ENCODE assay signal across 8 cellular contexts in genomic region chr5:31638748-31639418, GRCh38. TPM values are rescaled to one million over a fixed set of nuclear protein-coding genes. Genes with fewer than 3 reads are reported as not detected.
DNase-seq lines count a peak whose midpoint lies in the region; ATAC-seq, FAIRE-seq and TF ChIP-seq lines count a peak whose summit lies in the region.

TSS of gene PDZD2 (plus strand) at chr5:31639131.

- DNase-seq in GM12891 (ENCODE audit: insufficient read length, low spot score) (peak; percentile 76), NCI-H146 (lab: John Stamatoyannopoulos, UW) (peak; percentile 93), T1000 (lab: John Stamatoyannopoulos, UW) (peak; percentile 88), astrocyte of the cerebellum (ENCODE audit: low read depth) (no peak), iPS DF 6.9 (ENCODE audit: low read depth, low spot score) (no peak), skeletal muscle cell (ENCODE audit: low read depth) (peak; percentile 10), NCI-H187 treated with DMSO at 0.1 percent for 48 hours (lab: John Stamatoyannopoulos, UW) (no peak)

- H3K4me1 ChIP-seq in iPS DF 6.9 (ENCODE audit: control insufficient read depth, insufficient read depth, low read length) = 0 out of 2 replicates have a peak, but pooled peaks cover 1% of the 10 kb centered on the region

- H3K9me3 ChIP-seq in iPS DF 6.9 (ENCODE audit: control insufficient read depth, insufficient read depth, low read length) = no peaks in the 10 kb centered on the region

- in situ Hi-C loops in astrocyte of the cerebellum (cut with HindIII; ENCODE audit: low sequenced_read_pairs) = no loop called here

- no peak for TF ChIP-seq POLR2A in GM12891 (IDR thresholded peaks at IDR 0.05; ENCODE audit: low read depth, low read length)

- peaks cover 6% of the 10 kb centered on the region; the same call in 1 of the 2 replicates for H3K27me3 ChIP-seq in iPS DF 6.9 (ENCODE audit: control insufficient read depth, insufficient read depth, low read length)

- FAIRE-seq in GM12891 (lab: Jason Lieb, UNC) = peak; percentile 69

- TF ChIP-seq CTCF in astrocyte of the cerebellum (IDR thresholded peaks at IDR 0.05; ENCODE audit: low read depth, low read length, missing control alignments) = peak; percentile 64

- H3K4me3 ChIP-seq in astrocyte of the cerebellum (ENCODE audit: low read depth, low read length) (peak within 1 kb of the TSS; percentile 62), iPS DF 6.9 (ENCODE audit: low read length) (peak within 1 kb of the TSS; percentile 29), skeletal muscle cell (ENCODE audit: low read depth, low read length) (peak within 1 kb of the TSS; percentile 59)

- ATAC-seq in HG02763 (IDR thresholded peaks at IDR 0.05; ENCODE audit: unreplicated experiment) = peak; percentile 66

- no CpG with 5 or more reads among the region's 70 CpGs for WGBS in iPS DF 6.9 (ENCODE audit: insufficient coverage, insufficient read length)

- no peak within 1 kb of the TSS for H3K27ac ChIP-seq in iPS DF 6.9 (ENCODE audit: low read length)

- H3K36me3 ChIP-seq in iPS DF 6.9 (ENCODE audit: control insufficient read depth, insufficient read depth, low read length) = no peaks in the 10 kb centered on the region

TF ChIP-seq in GM12891, 5 proteins besides CTCF, POLR2A, EP300 and RAD21:
- TF ChIP-seq PAX5 (IDR thresholded peaks at IDR 0.05; ENCODE audit: insufficient read depth, low read length, severe bottlenecking) (peak; percentile 16), TAF1 (IDR thresholded peaks at IDR 0.05; ENCODE audit: low read depth, low read length) (no peak), SPI1 (IDR thresholded peaks at IDR 0.05; ENCODE audit: low read depth, low read length) (no peak)

RNA-seq across cellular contexts. Expression of gene PDZD2, which starts in this region (rescaled TPM):
- polyA plus RNA-seq in GM12891 (2012; ENCODE audit: low read depth, missing spikeins) = 0.23 TPM

Comparison
In these comparisons a context has a peak if more than half of its experiments do, and no peak if none do; other contexts are left out.
1. DNase-seq: peak in GM12891 (single experiment), NCI-H146 (single experiment), T1000 (single experiment) and skeletal muscle cell (single experiment); none in astrocyte of the cerebellum (single experiment), iPS DF 6.9 (single experiment) and NCI-H187 treated with DMSO at 0.1 percent for 48 hours (single experiment).
2. Peak in every context shown above with its lines, with median percentiles within 50 percentile points of each other: H3K4me3 ChIP-seq.